ENCODE assay signal across 31 cellular contexts in genomic region chr3:150504473-150504872, GRCh38.
"Had no signal": no experiment of that assay in that cellular context is flagged by ENCODE, and none has a peak within 500 bp of the region (broad histone marks: within the 10 kb centered on the region; RNA-seq: fewer than 3 reads in every experiment).

No MANE protein-coding gene starts in this region.

- H3K4me1 Mint-ChIP-seq: activated CD4-positive, alpha-beta memory T cell treated with anti-CD3 and anti-CD28 coated beads, Interleukin-2, amount 10 ng/mL, durations not matched to agents 7 days and 5 days; activated CD4-positive, alpha-beta T cell treated with anti-CD3 and anti-CD28 coated beads, Interleukin-2, amount 10 ng/mL, durations not matched to agents 7 days and 5 days; brain; endodermal cell had no signal

- H3K4me3 ChIP-seq: adrenal gland, ascending aorta, breast epithelium, cardiac muscle cell, colonic mucosa, dorsolateral prefrontal cortex, esophagus squamous epithelium, gastroesophageal sphincter had no signal

- H3K27me3 ChIP-seq: adrenal gland, ascending aorta, breast epithelium, cardiac muscle cell, colonic mucosa, dorsolateral prefrontal cortex, esophagus squamous epithelium, gastroesophageal sphincter had no signal

- H3K27me3 Mint-ChIP-seq: activated naive CD8-positive, alpha-beta T cell; brain had no signal

- H3K27ac ChIP-seq: adrenal gland, ascending aorta, breast epithelium, cardiac muscle cell, colonic mucosa, dorsolateral prefrontal cortex, epithelial cell of prostate, esophagus squamous epithelium, gastroesophageal sphincter had no signal

- H3K36me3 ChIP-seq: adrenal gland, ascending aorta, breast epithelium, cardiac muscle cell, colonic mucosa, esophagus squamous epithelium, gastroesophageal sphincter had no signal

- DNase-seq: activated CD4-positive, alpha-beta memory T cell treated with anti-CD3 and anti-CD28 coated beads, Interleukin-2, amount 10 ng/mL, durations not matched to agents 7 days and 5 days; activated CD4-positive, alpha-beta T cell treated with anti-CD3 and anti-CD28 coated beads for 1 hour; activated CD4-positive, alpha-beta T cell treated with anti-CD3 and anti-CD28 coated beads for 4 hours; activated CD4-positive, alpha-beta T cell treated with anti-CD3 and anti-CD28 coated beads, Interleukin-2, amount 10 ng/mL, durations not matched to agents 7 days and 5 days; activated CD4-positive, alpha-beta T cell treated with anti-CD3 and anti-CD28 coated beads, Interleukin-2, amount 50 U/mL, for 4 hours; activated CD4-positive, CD25-positive, alpha-beta regulatory T cell; activated CD8-positive, alpha-beta memory T cell treated with anti-CD3 and anti-CD28 coated beads, Interleukin-2, amount 50 U/mL, for 48 hours; activated gamma-delta T cell; activated naive CD4-positive, alpha-beta T cell; activated naive CD4-positive, alpha-beta T cell treated with anti-CD3 and anti-CD28 coated beads, Interleukin-2, amount 50 U/mL, for 16 hours; activated naive CD8-positive, alpha-beta T cell treated with anti-CD3 and anti-CD28 coated beads, Interleukin-2, amount 50 U/mL, for 24 hours; activated T-cell treated with anti-CD3 and anti-CD28 coated beads for 4 hours; activated T-cell treated with anti-CD3 and anti-CD28 coated beads, Interleukin-2, amount 50 U/mL, for 24 hours; activated T-cell treated with anti-CD3 and anti-CD28 coated beads, Interleukin-2, amount 50 U/mL, for 72 hours; adrenal gland; central memory CD4-positive, alpha-beta T cell; cerebellar nuclear complex; colonic mucosa; dorsolateral prefrontal cortex; effector memory CD4-positive, alpha-beta T cell; endodermal cell; esophagus squamous epithelium; foreskin melanocyte; T-helper 2 cell had no signal

- H3K4me1 ChIP-seq: adrenal gland, ascending aorta, breast epithelium, colonic mucosa, esophagus squamous epithelium, gastroesophageal sphincter had no signal

- H3K4me3 Mint-ChIP-seq: activated CD4-positive, alpha-beta memory T cell treated with anti-CD3 and anti-CD28 coated beads, Interleukin-2, amount 10 ng/mL, durations not matched to agents 7 days and 5 days; activated CD4-positive, alpha-beta T cell treated with anti-CD3 and anti-CD28 coated beads, Interleukin-2, amount 10 ng/mL, durations not matched to agents 7 days and 5 days; activated naive CD8-positive, alpha-beta T cell; activated naive CD8-positive, alpha-beta T cell treated with anti-CD3 and anti-CD28 coated beads, Interleukin-2, amount 50 U/mL, for 24 hours; activated T-cell treated with anti-CD3 and anti-CD28 coated beads, Interleukin-2, amount 50 U/mL, for 24 hours; activated T-cell treated with anti-CD3 and anti-CD28 coated beads, Interleukin-2, amount 50 U/mL, for 72 hours; brain; endodermal cell had no signal

- ATAC-seq: activated naive CD8-positive, alpha-beta T cell treated with anti-CD3 and anti-CD28 coated beads, Interleukin-2, amount 50 U/mL, for 24 hours; activated T-cell treated with anti-CD3 and anti-CD28 coated beads, Interleukin-2, amount 50 U/mL, for 72 hours; gastroesophageal sphincter had no signal

- H3K27ac Mint-ChIP-seq: activated CD4-positive, alpha-beta memory T cell treated with anti-CD3 and anti-CD28 coated beads, Interleukin-2, amount 10 ng/mL, durations not matched to agents 7 days and 5 days; activated CD4-positive, alpha-beta T cell treated with anti-CD3 and anti-CD28 coated beads, Interleukin-2, amount 10 ng/mL, durations not matched to agents 7 days and 5 days; activated naive CD8-positive, alpha-beta T cell; activated naive CD8-positive, alpha-beta T cell treated with anti-CD3 and anti-CD28 coated beads, Interleukin-2, amount 50 U/mL, for 24 hours; activated T-cell treated with anti-CD3 and anti-CD28 coated beads, Interleukin-2, amount 50 U/mL, for 24 hours; activated T-cell treated with anti-CD3 and anti-CD28 coated beads, Interleukin-2, amount 50 U/mL, for 72 hours; brain; endodermal cell had no signal

- H3K9me3 ChIP-seq: adrenal gland, colonic mucosa, esophagus squamous epithelium, gastroesophageal sphincter had no signal
